ENCODE assay signal across 8 cellular contexts in genomic region chr17:32142038-32142856, GRCh38. TPM values are rescaled to one million over a fixed set of nuclear protein-coding genes. Genes with fewer than 3 reads are reported as not detected.
DNase-seq lines count a peak whose midpoint lies in the region; ATAC-seq and TF ChIP-seq lines count a peak whose summit lies in the region.

TSS of gene RHOT1 (plus strand) at chr17:32142502. CDS start at chr17:32142693, 191 bp downstream.

- H3K9me3 Mint-ChIP-seq in chondrocyte (ENCODE audit: low read depth), result no peaks in the 10 kb centered on the region

- ATAC-seq in GM18861 (IDR thresholded peaks at IDR 0.05; ENCODE audit: unreplicated experiment) (peak; percentile 62), HG03108 (IDR thresholded peaks at IDR 0.05; ENCODE audit: unreplicated experiment) (peak; percentile 77), left colon (peak; percentile 74)

- POLR2A ChIA-PET in AG04449 (lab: Yijun Ruan, JAX), result interaction anchor here (1.0 to 2.1 kb wide), 3 partner anchors 15 to 19 kb away, joined by 3 to 8 read pairs (median 7); no protein-coding TSS in a partner anchor

- peaks cover 2% of the 10 kb centered on the region for H3K36me3 Mint-ChIP-seq in chondrocyte (ENCODE audit: low read depth)

- DNase-seq in AG04449 (ENCODE audit: low read depth, low spot score) (peak; percentile 46), NCI-H2227 treated with DMSO at 0.1 percent for 48 hours (lab: John Stamatoyannopoulos, UW) (peak; percentile 87), chondrocyte (ENCODE audit: low spot score) (no peak), left colon (peak; percentile 76 to 78)
- peak; percentile 83 for DNase-seq in activated CD4-positive, CD25-positive, alpha-beta regulatory T cell treated with anti-CD3 and anti-CD28 coated beads, Interleukin-2, amount 50 U/mL, for 72 hours
- peak; percentile 68 for DNase-seq in stimulated activated CD4-positive, alpha-beta T cell treated with anti-CD3 and anti-CD28 coated beads, Interleukin-1b, Interleukin-23, amount 100 ng/mL, for 48 hours

- peak within 1 kb of the TSS; percentile 96 for H3K27ac Mint-ChIP-seq in chondrocyte (ENCODE audit: unreplicated experiment)

- TF ChIP-seq CTCF in AG04449 (IDR thresholded peaks at IDR 0.05; ENCODE audit: insufficient read depth, low read length, missing control alignments) (peak; percentile 83), chondrocyte (IDR thresholded peaks at IDR 0.05) (peak; percentile 79)

- CTCF ChIA-PET in AG04449 (lab: Yijun Ruan, JAX), result interaction anchor here (0.8 to 9.1 kb wide), 10 partner anchors 8 to 135 kb away, joined by 3 to 102 read pairs (median 4); partner anchors contain the start of gene LRRC37B

- H3K4me1 Mint-ChIP-seq in chondrocyte (ENCODE audit: low read depth), result peaks cover 25% of the 10 kb centered on the region

- intact Hi-C loops in left colon (cut with DNase I, micrococcal nuclease), result no loop called here

- H3K27me3 Mint-ChIP-seq in chondrocyte (ENCODE audit: low read depth), result no peaks in the 10 kb centered on the region

- H3K4me3 Mint-ChIP-seq in chondrocyte (ENCODE audit: unreplicated experiment), result peak within 1 kb of the TSS; percentile 99

- peak within 1 kb of the TSS; percentile 92 for H3K4me3 ChIP-seq in AG04449 (ENCODE audit: low read depth, low read length)

RNA-seq across cellular contexts. Expression of gene RHOT1, which starts in this region (rescaled TPM):
- 26.7 to 31.5 TPM (median 27.0 TPM) in 3 replicates for total RNA-seq in chondrocyte
- 10 to 100 TPM; 23.0 to 23.1 TPM for total RNA-seq in left colon
